Comparison of ENCODE assay signal across 1 cellular context in genomic region chr11:93704237-93704636, GRCh38.
TF ChIP-seq lines count a peak whose summit lies in the region.

No MANE protein-coding gene starts in this region.

TF ChIP-seq in HepG2, 621 proteins besides CTCF, POLR2A, EP300 and RAD21:
- no peak for TF ChIP-seq ZNF567 (CRISPR knock-in tag; IDR thresholded peaks at IDR 0.05; ENCODE audit: borderline replicate concordance)
- peak; percentile 85 for TF ChIP-seq ZNF770 (CRISPR knock-in tag; IDR thresholded peaks at IDR 0.05)
